11 cellular contexts compared by ENCODE assay signal in the genomic region with DNA sequence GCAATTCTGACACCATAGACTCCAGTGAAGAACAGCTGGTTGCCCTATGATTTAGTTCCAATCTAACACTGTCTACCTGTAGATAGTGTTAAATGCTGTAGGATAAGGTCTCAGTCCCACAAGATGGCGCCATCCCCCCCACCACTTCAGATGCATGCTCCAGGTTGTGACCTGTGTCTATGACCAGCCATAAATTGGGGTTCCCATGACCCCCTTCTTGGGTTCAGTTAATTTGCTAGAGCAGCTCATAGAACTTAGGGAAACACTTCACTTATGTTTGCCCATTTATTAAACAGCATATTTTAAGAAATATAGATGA. TPM values are rescaled to one million over a fixed set of nuclear protein-coding genes. Genes with fewer than 3 reads are reported as not detected.
DNase-seq lines count a peak whose midpoint lies in the region; ATAC-seq and TF ChIP-seq lines count a peak whose summit lies in the region.
"Had no signal": no experiment of that assay in that cellular context is flagged by ENCODE, and none has a peak within 500 bp of the region (broad histone marks: within the 10 kb centered on the region; RNA-seq: fewer than 3 reads in every experiment).

No MANE protein-coding gene starts in this region.

- DNase-seq in CD8-positive, alpha-beta memory T cell, result no peak
- no peak for DNase-seq in GM13976 (ENCODE audit: low spot score)
- peak; percentile 52 for DNase-seq in activated CD8-positive, alpha-beta T cell treated with anti-CD3 and anti-CD28 coated beads for 36 hours
- no peak for DNase-seq in immature natural killer cell
- DNase-seq in NCI-H1436 (lab: John Stamatoyannopoulos, UW), result no peak
- DNase-seq in NCI-H128 (lab: John Stamatoyannopoulos, UW; ENCODE audit: unreplicated experiment), result no peak
- no peak for DNase-seq in SKM-1 treated with dmso at 0.1 percent for 144 hours (lab: John Stamatoyannopoulos, UW; ENCODE audit: unreplicated experiment)
- DNase-seq: GF-D8, lower lobe of right lung, NCI-H1048 had no signal

- H3K36me3 ChIP-seq in CD8-positive, alpha-beta memory T cell (ENCODE audit: insufficient read depth, low read length), result no peaks in the 10 kb centered on the region
- H3K36me3 ChIP-seq: lower lobe of right lung had no signal

- no peaks in the 10 kb centered on the region for H3K27me3 Mint-ChIP-seq in CD8-positive, alpha-beta memory T cell
- no peaks in the 10 kb centered on the region for H3K27me3 Mint-ChIP-seq in activated CD8-positive, alpha-beta T cell treated with anti-CD3 and anti-CD28 coated beads for 36 hours
- H3K27me3 Mint-ChIP-seq in immature natural killer cell (ENCODE audit: low read depth in 3 of 3), result peaks cover 0 to 2% (median 2%) of the 10 kb centered on the region in 3 donors
- H3K27me3 Mint-ChIP-seq: CD4-positive, CD25-positive, alpha-beta regulatory T cell had no signal

- H3K27ac Mint-ChIP-seq in CD8-positive, alpha-beta memory T cell, result peak overlapping the region in 7 of 8 donors; percentile 28 to 79 (median 70)
- peak overlapping the region; percentile 76 for H3K27ac Mint-ChIP-seq in activated CD8-positive, alpha-beta T cell treated with anti-CD3 and anti-CD28 coated beads for 36 hours
- H3K27ac Mint-ChIP-seq in immature natural killer cell, result peak overlapping the region; percentile 66 to 93 (median 84)
- H3K27ac Mint-ChIP-seq: CD4-positive, CD25-positive, alpha-beta regulatory T cell had no signal

- H3K9me3 ChIP-seq in CD8-positive, alpha-beta memory T cell (ENCODE audit: low read length), result no peaks in the 10 kb centered on the region
- H3K9me3 ChIP-seq: lower lobe of right lung had no signal

- TF ChIP-seq CTCF in GM13976 (IDR thresholded peaks at IDR 0.05; ENCODE audit: borderline replicate concordance, control extremely low read depth, extremely low read depth, insufficient read depth, missing control alignments), result peak; percentile 30
- TF ChIP-seq CTCF in activated CD8-positive, alpha-beta T cell treated with anti-CD3 and anti-CD28 coated beads for 36 hours (IDR thresholded peaks at IDR 0.05), result no peak

- H3K4me3 Mint-ChIP-seq in CD8-positive, alpha-beta memory T cell, result peak overlapping the region in 4 of 7 donors; percentile 36 to 52 (median 44)
- H3K4me3 Mint-ChIP-seq in activated CD8-positive, alpha-beta T cell treated with anti-CD3 and anti-CD28 coated beads for 36 hours, result no peak overlapping the region
- H3K4me3 Mint-ChIP-seq in immature natural killer cell, result peak overlapping the region; percentile 49 to 78 (median 59)
- H3K4me3 Mint-ChIP-seq: CD4-positive, CD25-positive, alpha-beta regulatory T cell had no signal

- peaks cover 0 to 15% (median 6%) of the 10 kb centered on the region in 3 donors for H3K36me3 Mint-ChIP-seq in CD8-positive, alpha-beta memory T cell
- H3K36me3 Mint-ChIP-seq in activated CD8-positive, alpha-beta T cell treated with anti-CD3 and anti-CD28 coated beads for 36 hours (ENCODE audit: low read depth), result peaks cover 16% of the 10 kb centered on the region
- H3K36me3 Mint-ChIP-seq in immature natural killer cell, result no peaks in the 10 kb centered on the region

- peaks cover 57 to 72% (median 61%) of the 10 kb centered on the region in 3 donors for H3K4me1 Mint-ChIP-seq in CD8-positive, alpha-beta memory T cell
- H3K4me1 Mint-ChIP-seq in activated CD8-positive, alpha-beta T cell treated with anti-CD3 and anti-CD28 coated beads for 36 hours (ENCODE audit: low read depth), result peaks cover 58% of the 10 kb centered on the region
- peaks cover 55 to 63% of the 10 kb centered on the region in 2 donors for H3K4me1 Mint-ChIP-seq in immature natural killer cell

- CTCF ChIA-PET in CD8-positive, alpha-beta memory T cell (lab: Charles Lee), result interaction anchor here (1.1 to 4.0 kb wide), 4 partner anchors 11 to 196 kb away, joined by 3 to 18 read pairs (median 5); no protein-coding TSS in a partner anchor
- CTCF ChIA-PET in activated CD8-positive, alpha-beta T cell treated with anti-CD3 and anti-CD28 coated beads for 36 hours (lab: Charles Lee), result interaction anchor here (0.8 to 3.1 kb wide), 10 partner anchors 9 to 196 kb away, joined by 5 to 21 read pairs (median 7); no protein-coding TSS in a partner anchor

- ATAC-seq in activated CD8-positive, alpha-beta T cell treated with anti-CD3 and anti-CD28 coated beads for 36 hours, result no peak

- no peaks in the 10 kb centered on the region for H3K27me3 ChIP-seq in CD8-positive, alpha-beta memory T cell (ENCODE audit: insufficient read depth, low read length, poor library complexity, severe bottlenecking)

- no peaks in the 10 kb centered on the region for H3K9me3 Mint-ChIP-seq in CD8-positive, alpha-beta memory T cell
- no peaks in the 10 kb centered on the region for H3K9me3 Mint-ChIP-seq in activated CD8-positive, alpha-beta T cell treated with anti-CD3 and anti-CD28 coated beads for 36 hours
- H3K9me3 Mint-ChIP-seq in immature natural killer cell, result no peaks in the 10 kb centered on the region
- H3K9me3 Mint-ChIP-seq: CD4-positive, CD25-positive, alpha-beta regulatory T cell had no signal

- intact Hi-C loops in activated CD8-positive, alpha-beta T cell treated with anti-CD3 and anti-CD28 coated beads for 36 hours (cut with micrococcal nuclease), result no loop called here

- in situ Hi-C loops in GM13976 (cut with MboI; ENCODE audit: low sequenced_read_pairs, unreplicated experiment), result no loop called here

- POLR2A ChIA-PET in CD8-positive, alpha-beta memory T cell (lab: Charles Lee), result interaction anchor here (0.5 kb wide), 1 partner anchor 48 kb away, joined by 3 read pairs; no protein-coding TSS in a partner anchor
- POLR2A ChIA-PET in activated CD8-positive, alpha-beta T cell treated with anti-CD3 and anti-CD28 coated beads for 36 hours (lab: Charles Lee), result interaction anchor here (1.2 kb wide), 1 partner anchor 10 kb away, joined by 3 read pairs; no protein-coding TSS in a partner anchor

- H3K4me3 ChIP-seq in CD8-positive, alpha-beta memory T cell (ENCODE audit: low read length), result no peak overlapping the region
- H3K4me3 ChIP-seq: lower lobe of right lung had no signal

- H3K27ac ChIP-seq in CD8-positive, alpha-beta memory T cell (ENCODE audit: low read depth, low read length), result no peak overlapping the region
- H3K27ac ChIP-seq: lower lobe of right lung had no signal

- H3K4me1 ChIP-seq in CD8-positive, alpha-beta memory T cell (ENCODE audit: insufficient read depth, low read length), result peaks cover 68% of the 10 kb centered on the region

RNA-seq across cellular contexts. Expression of a gene that starts 13.1 kb away (rescaled TPM):
- 10 to 100 TPM; 62.6 to 74.5 TPM for total RNA-seq in CD8-positive, alpha-beta memory T cell
- polyA plus RNA-seq in CD8-positive, alpha-beta memory T cell, result 114 TPM
- 10 to 100 TPM; 56.9 to 57.5 TPM for total RNA-seq in activated CD8-positive, alpha-beta T cell treated with anti-CD3 and anti-CD28 coated beads for 36 hours
- 100 to 1,000 TPM in 2 of 3 donors, 10 to 100 TPM in 1; 81.3 to 118 (median 103) TPM for polyA plus RNA-seq in immature natural killer cell
